10 cellular contexts compared by ENCODE assay signal in the genomic region with DNA sequence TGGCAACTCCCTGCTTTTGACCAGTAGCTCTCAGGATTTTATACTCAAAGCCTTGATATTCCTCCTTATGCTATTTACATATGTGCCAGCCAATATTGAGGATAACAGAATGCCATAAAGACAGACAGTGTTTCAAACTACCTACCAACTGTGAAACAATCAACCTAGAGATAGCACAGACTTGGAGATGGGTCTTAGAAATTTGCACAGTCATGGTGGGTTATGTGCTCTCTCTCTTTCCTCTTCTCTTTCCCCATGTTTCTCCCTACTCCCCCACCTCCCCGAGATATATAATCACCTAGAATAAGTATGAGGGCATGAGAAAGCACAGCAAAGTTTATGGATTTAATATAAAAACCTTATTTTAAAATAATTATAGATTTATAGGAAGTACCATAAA. TPM values are rescaled to one million over a fixed set of nuclear protein-coding genes. Genes with fewer than 3 reads are reported as not detected.
"Had no signal": no experiment of that assay in that cellular context is flagged by ENCODE, and none has a peak within 500 bp of the region (broad histone marks: within the 10 kb centered on the region; RNA-seq: fewer than 3 reads in every experiment).

No MANE protein-coding gene starts in this region.

- DNase-seq: GM23248, GOT3, H7, HFFc6, Karpas-422, KBM-7 had no signal

- ATAC-seq: HCT116 had no signal

- H3K9me3 ChIP-seq: HAP-1 had no signal

- H3K9me3 Mint-ChIP-seq: HFFc6 had no signal

- H3K27ac ChIP-seq: HL-60, KMS-11 had no signal

- H3K4me2 ChIP-seq: KMS-11 had no signal

- H3K4me3 ChIP-seq: GM23248, HAP-1 had no signal

- H3K36me3 ChIP-seq: HAP-1 had no signal

- H3K4me3 Mint-ChIP-seq: HFFc6 had no signal

- H3K9ac ChIP-seq: GM23248, KMS-11 had no signal

RNA-seq across cellular contexts. Expression of a gene that starts 33.0 kb away (rescaled TPM):
- polyA plus RNA-seq: GM23248 had no signal
